Comparison of ENCODE assay signal across 1 cellular context in the genomic region with DNA sequence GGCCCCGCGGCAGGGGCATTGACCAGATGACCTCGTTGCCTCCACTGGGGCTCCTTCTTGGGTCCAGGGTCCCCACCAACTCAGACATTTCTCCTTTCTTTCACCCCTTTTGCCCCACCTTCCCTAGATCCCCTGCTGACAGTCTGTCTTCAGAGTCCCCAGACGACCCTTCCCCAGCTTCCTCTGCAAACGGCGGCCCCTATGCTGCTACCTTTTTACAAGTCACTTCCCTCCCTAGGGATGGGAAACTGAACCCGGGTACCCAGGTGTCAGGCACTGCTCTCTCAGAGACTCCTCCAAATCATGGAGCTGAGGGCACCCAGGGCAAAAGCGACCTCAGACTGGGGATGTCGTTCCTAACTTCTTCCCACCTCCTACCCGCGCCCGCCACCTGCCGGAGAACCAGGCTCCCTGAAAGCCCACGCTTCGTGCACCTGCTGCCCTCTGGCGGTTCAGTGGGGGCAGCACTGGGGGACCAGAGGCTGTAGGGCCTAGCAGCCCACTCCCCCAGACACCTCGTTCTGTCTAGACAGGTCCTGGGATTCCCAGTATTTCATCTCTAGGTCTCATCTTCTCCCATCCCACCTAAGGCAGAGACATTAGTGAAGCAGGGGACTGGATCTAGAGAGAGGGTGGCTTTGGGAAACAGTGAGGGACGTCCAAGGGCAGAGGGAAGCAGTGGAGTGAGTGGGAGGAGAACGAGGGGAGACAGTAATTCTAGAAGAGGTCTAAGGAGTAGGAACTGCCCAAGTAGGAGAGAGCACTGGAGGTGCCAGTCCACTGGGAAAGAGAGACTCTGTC.
TF ChIP-seq lines count a peak whose summit lies in the region.

No MANE protein-coding gene starts in this region.

TF ChIP-seq in K562, 482 proteins besides CTCF, POLR2A, EP300 and RAD21 (continues in another document):
- TF ChIP-seq, protein P1, sequence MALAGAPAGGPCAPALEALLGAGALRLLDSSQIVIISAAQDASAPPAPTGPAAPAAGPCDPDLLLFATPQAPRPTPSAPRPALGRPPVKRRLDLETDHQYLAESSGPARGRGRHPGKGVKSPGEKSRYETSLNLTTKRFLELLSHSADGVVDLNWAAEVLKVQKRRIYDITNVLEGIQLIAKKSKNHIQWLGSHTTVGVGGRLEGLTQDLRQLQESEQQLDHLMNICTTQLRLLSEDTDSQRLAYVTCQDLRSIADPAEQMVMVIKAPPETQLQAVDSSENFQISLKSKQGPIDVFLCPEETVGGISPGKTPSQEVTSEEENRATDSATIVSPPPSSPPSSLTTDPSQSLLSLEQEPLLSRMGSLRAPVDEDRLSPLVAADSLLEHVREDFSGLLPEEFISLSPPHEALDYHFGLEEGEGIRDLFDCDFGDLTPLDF (CRISPR knock-in tag; IDR thresholded peaks at IDR 0.05) = peak; percentile 82; the same call in 1 of the 2 replicates
- TF ChIP-seq, protein P2, sequence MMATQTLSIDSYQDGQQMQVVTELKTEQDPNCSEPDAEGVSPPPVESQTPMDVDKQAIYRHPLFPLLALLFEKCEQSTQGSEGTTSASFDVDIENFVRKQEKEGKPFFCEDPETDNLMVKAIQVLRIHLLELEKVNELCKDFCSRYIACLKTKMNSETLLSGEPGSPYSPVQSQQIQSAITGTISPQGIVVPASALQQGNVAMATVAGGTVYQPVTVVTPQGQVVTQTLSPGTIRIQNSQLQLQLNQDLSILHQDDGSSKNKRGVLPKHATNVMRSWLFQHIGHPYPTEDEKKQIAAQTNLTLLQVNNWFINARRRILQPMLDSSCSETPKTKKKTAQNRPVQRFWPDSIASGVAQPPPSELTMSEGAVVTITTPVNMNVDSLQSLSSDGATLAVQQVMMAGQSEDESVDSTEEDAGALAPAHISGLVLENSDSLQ (IDR thresholded peaks at IDR 0.05) = 0 out of 2 replicates have a peak, but pooled peaks have one; percentile 36
- peak; percentile 68; the same call in 1 of the 2 replicates for TF ChIP-seq JUN (IDR thresholded peaks at IDR 0.05; ENCODE audit: borderline replicate concordance, low read depth, low read length)
- TF ChIP-seq JUN (CRISPR knock-in tag; IDR thresholded peaks at IDR 0.05; ENCODE audit: borderline replicate concordance) = 0 out of 2 replicates have a peak, but pooled peaks have one; percentile 41
- TF ChIP-seq, protein P3, sequence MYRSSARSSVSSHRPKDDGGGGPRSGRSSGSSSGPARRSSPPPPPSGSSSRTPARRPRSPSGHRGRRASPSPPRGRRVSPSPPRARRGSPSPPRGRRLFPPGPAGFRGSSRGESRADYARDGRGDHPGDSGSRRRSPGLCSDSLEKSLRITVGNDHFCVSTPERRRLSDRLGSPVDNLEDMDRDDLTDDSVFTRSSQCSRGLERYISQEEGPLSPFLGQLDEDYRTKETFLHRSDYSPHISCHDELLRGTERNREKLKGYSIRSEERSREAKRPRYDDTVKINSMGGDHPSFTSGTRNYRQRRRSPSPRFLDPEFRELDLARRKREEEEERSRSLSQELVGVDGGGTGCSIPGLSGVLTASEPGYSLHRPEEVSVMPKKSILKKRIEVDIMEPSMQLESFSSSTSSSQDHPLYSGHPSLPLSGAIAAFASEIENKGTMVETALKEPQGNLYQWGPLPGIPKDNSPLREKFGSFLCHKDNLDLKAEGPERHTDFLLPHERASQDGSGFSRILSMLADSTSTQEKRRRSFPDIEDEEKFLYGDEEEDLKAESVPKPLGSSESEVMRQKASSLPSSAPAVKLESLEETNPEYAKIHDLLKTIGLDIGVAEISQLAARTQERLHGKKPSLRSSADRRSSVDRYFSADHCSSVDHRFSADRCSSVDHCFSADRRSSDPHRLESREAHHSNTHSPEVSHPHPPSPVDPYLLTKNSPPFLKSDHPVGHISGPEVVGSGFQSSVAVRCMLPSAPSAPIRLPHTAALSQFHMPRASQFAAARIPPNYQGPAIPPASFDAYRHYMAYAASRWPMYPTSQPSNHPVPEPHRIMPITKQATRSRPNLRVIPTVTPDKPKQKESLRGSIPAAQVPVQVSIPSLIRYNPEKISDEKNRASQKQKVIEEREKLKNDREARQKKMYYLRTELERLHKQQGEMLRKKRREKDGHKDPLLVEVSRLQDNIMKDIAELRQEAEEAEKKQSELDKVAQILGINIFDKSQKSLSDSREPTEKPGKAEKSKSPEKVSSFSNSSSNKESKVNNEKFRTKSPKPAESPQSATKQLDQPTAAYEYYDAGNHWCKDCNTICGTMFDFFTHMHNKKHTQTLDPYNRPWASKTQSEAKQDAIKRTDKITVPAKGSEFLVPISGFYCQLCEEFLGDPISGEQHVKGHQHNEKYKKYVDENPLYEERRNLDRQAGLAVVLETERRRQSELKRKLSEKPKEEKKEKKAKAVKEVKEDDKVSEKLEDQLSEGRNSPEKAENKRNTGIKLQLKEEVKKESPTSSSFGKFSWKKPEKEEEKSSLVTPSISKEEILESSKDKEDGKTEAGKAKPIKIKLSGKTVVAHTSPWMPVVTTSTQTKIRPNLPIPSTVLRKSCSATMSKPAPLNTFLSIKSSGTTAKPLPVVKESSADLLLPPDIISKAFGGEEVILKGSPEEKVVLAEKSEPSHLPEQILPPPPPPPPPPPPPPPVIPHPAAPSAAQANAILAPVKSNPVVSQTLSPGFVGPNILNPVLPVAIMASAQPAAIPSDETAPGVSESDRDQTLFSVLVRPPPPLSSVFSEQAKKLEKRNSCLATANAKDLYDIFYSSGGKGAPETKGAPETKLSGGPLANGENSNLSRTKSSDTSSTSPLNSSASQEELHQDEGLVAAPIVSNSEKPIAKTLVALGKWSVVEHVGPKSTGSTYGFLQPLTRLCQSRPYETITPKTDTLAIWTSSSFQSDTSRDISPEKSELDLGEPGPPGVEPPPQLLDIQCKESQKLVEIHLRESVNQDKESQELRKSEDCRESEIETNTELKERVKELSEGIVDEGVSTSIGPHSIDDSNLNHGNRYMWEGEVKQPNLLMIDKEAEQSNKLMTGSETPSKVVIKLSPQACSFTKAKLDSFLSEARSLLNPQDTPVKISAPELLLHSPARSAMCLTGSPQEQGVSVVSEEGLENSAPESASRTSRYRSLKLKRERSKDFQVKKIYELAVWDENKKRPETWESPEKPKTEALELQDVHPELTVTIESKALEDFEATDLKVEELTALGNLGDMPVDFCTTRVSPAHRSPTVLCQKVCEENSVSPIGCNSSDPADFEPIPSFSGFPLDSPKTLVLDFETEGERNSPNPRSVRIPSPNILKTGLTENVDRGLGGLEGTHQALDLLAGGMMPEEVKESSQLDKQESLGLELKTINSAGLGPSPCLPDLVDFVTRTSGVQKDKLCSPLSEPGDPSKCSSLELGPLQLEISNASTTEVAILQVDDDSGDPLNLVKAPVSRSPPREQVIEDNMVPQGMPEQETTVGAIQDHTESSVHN (IDR thresholded peaks at IDR 0.05; ENCODE audit: borderline replicate concordance in 1 of 2, low read depth in 1 of 2) = no peak
- TF ChIP-seq, protein P4, sequence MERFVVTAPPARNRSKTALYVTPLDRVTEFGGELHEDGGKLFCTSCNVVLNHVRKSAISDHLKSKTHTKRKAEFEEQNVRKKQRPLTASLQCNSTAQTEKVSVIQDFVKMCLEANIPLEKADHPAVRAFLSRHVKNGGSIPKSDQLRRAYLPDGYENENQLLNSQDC (CRISPR knock-in tag; IDR thresholded peaks at IDR 0.05) = no peak
- TF ChIP-seq NCOA1 (IDR thresholded peaks at IDR 0.05; ENCODE audit: low read depth) = 0 out of 2 replicates have a peak, but pooled peaks have one; percentile 10
- peak in 1 of 2 experiments; percentile 71; a peak in 1 of 4 replicates for TF ChIP-seq SIN3A (IDR thresholded peaks at IDR 0.05; ENCODE audit: borderline replicate concordance in 2 of 2, control insufficient read depth in 1 of 2, low read depth in 2 of 2, low read length in 2 of 2)
- TF ChIP-seq, protein P5, sequence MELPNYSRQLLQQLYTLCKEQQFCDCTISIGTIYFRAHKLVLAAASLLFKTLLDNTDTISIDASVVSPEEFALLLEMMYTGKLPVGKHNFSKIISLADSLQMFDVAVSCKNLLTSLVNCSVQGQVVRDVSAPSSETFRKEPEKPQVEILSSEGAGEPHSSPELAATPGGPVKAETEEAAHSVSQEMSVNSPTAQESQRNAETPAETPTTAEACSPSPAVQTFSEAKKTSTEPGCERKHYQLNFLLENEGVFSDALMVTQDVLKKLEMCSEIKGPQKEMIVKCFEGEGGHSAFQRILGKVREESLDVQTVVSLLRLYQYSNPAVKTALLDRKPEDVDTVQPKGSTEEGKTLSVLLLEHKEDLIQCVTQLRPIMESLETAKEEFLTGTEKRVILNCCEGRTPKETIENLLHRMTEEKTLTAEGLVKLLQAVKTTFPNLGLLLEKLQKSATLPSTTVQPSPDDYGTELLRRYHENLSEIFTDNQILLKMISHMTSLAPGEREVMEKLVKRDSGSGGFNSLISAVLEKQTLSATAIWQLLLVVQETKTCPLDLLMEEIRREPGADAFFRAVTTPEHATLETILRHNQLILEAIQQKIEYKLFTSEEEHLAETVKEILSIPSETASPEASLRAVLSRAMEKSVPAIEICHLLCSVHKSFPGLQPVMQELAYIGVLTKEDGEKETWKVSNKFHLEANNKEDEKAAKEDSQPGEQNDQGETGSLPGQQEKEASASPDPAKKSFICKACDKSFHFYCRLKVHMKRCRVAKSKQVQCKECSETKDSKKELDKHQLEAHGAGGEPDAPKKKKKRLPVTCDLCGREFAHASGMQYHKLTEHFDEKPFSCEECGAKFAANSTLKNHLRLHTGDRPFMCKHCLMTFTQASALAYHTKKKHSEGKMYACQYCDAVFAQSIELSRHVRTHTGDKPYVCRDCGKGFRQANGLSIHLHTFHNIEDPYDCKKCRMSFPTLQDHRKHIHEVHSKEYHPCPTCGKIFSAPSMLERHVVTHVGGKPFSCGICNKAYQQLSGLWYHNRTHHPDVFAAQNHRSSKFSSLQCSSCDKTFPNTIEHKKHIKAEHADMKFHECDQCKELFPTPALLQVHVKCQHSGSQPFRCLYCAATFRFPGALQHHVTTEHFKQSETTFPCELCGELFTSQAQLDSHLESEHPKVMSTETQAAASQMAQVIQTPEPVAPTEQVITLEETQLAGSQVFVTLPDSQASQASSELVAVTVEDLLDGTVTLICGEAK (IDR thresholded peaks at IDR 0.05) = no peak
- TF ChIP-seq, protein P5 (CRISPR knock-in tag; IDR thresholded peaks at IDR 0.05) = no peak
- TF ChIP-seq YY1 (IDR thresholded peaks at IDR 0.05; ENCODE audit: borderline replicate concordance in 1 of 3, control insufficient read depth in 1 of 3, extremely low read depth in 1 of 3, insufficient read depth in 3 of 3, insufficient read length in 1 of 3, insufficient replicate concordance in 2 of 3, low read depth in 1 of 3, low read length in 2 of 3) = peak in 2 of 3 experiments; percentile 46 to 52
- TF ChIP-seq TRIM24 (IDR thresholded peaks at IDR 0.05) = 0 out of 4 replicates have a peak, but pooled peaks of 1 of the 2 experiments have one; percentile 15
- TF ChIP-seq MTA3 (IDR thresholded peaks at IDR 0.05; ENCODE audit: borderline replicate concordance) = peak; percentile 64
- TF ChIP-seq, protein P6, sequence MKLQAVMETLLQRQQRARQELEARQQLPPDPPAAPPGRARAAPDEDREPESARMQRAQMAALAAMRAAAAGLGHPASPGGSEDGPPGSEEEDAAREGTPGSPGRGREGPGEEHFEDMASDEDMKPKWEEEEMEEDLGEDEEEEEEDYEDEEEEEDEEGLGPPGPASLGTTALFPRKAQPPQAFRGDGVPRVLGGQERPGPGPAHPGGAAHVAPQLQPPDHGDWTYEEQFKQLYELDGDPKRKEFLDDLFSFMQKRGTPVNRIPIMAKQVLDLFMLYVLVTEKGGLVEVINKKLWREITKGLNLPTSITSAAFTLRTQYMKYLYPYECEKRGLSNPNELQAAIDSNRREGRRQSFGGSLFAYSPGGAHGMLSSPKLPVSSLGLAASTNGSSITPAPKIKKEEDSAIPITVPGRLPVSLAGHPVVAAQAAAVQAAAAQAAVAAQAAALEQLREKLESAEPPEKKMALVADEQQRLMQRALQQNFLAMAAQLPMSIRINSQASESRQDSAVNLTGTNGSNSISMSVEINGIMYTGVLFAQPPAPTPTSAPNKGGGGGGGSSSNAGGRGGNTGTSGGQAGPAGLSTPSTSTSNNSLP (IDR thresholded peaks at IDR 0.05; ENCODE audit: borderline replicate concordance, low read depth, low read length) = no peak
- TF ChIP-seq ZNF274 (IDR thresholded peaks at IDR 0.05; ENCODE audit: borderline replicate concordance, low read depth, low read length) = no peak
- peak; percentile 87 for TF ChIP-seq KLF16 (IDR thresholded peaks at IDR 0.05)
- TF ChIP-seq, protein P7, sequence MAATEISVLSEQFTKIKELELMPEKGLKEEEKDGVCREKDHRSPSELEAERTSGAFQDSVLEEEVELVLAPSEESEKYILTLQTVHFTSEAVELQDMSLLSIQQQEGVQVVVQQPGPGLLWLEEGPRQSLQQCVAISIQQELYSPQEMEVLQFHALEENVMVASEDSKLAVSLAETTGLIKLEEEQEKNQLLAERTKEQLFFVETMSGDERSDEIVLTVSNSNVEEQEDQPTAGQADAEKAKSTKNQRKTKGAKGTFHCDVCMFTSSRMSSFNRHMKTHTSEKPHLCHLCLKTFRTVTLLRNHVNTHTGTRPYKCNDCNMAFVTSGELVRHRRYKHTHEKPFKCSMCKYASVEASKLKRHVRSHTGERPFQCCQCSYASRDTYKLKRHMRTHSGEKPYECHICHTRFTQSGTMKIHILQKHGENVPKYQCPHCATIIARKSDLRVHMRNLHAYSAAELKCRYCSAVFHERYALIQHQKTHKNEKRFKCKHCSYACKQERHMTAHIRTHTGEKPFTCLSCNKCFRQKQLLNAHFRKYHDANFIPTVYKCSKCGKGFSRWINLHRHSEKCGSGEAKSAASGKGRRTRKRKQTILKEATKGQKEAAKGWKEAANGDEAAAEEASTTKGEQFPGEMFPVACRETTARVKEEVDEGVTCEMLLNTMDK (IDR thresholded peaks at IDR 0.05; ENCODE audit: borderline replicate concordance, insufficient read depth, low read depth, low read length, poor library complexity, severe bottlenecking) = peak; percentile 98
- TF ChIP-seq KAT7 (CRISPR knock-in tag; IDR thresholded peaks at IDR 0.05; ENCODE audit: borderline replicate concordance) = peak; percentile 82; the same call in 1 of the 2 replicates
